9 cellular contexts compared by ENCODE assay signal in the genomic region with DNA sequence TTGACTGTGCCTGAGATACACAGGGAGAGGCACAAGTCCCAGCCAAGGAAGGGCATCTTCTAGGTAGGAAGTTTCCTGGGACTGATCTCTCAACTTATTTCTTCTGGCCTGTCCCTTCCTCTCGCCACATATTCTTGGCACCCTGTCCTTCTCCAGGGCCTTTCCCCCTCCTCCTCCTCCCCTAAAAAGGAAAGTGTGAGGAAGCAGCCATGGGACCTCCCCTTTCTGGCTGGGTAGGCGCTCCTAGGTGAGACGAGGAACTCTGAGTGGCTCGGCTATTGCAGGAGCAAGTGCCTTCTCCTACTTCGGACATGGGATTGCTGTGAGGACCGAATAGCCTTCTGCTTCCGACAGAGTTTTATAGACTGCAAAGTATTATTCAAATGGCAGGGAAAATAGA. TPM values are rescaled to one million over a fixed set of nuclear protein-coding genes. Genes with fewer than 3 reads are reported as not detected.
DNase-seq lines count a peak whose midpoint lies in the region; ATAC-seq, FAIRE-seq and TF ChIP-seq lines count a peak whose summit lies in the region.
"Had no signal": no experiment of that assay in that cellular context is flagged by ENCODE, and none has a peak within 500 bp of the region (broad histone marks: within the 10 kb centered on the region; RNA-seq: fewer than 3 reads in every experiment).

No MANE protein-coding gene starts in this region.

- peak overlapping the region in 2 of 4 donors; percentile 10 to 51 for H3K27ac ChIP-seq in pancreas

- no peaks in the 10 kb centered on the region for H3K36me3 ChIP-seq in pancreas

- no peak for DNase-seq in effector memory CD8-positive, alpha-beta T cell
- no peak for DNase-seq in pancreas
- DNase-seq in activated CD8-positive, alpha-beta memory T cell treated with anti-CD3 and anti-CD28 coated beads, Interleukin-2, amount 50 U/mL, for 4 hours, result no peak
- DNase-seq in DMS79 (lab: John Stamatoyannopoulos, UW), result no peak
- DNase-seq in NCI-H2227 treated with DMSO at 0.1 percent for 48 hours (lab: John Stamatoyannopoulos, UW), result no peak
- no peak for DNase-seq in midbrain (lab: John Stamatoyannopoulos, UW)
- DNase-seq: activated gamma-delta T cell had no signal

- FAIRE-seq in pancreas (lab: Jason Lieb, UNC), result no peak

- peaks cover 2% of the 10 kb centered on the region for H3K36me3 Mint-ChIP-seq in effector memory CD8-positive, alpha-beta T cell (ENCODE audit: insufficient read depth)

- H3K4me1 Mint-ChIP-seq in effector memory CD8-positive, alpha-beta T cell (ENCODE audit: low read depth in 2 of 2), result peaks cover 7 to 12% of the 10 kb centered on the region in 2 donors

- H3K4me1 ChIP-seq in pancreas, result peaks cover 0 to 10% (median 0%) of the 10 kb centered on the region in 3 donors

- H3K4me3 ChIP-seq in pancreas, result peak overlapping the region in 1 of 4 donors; percentile 32

- ATAC-seq in GM18511 (IDR thresholded peaks at IDR 0.05; ENCODE audit: unreplicated experiment) (peak; percentile 36), HG03378 (IDR thresholded peaks at IDR 0.05; ENCODE audit: unreplicated experiment) (peak; percentile 13), pancreas (peak; percentile 10 to 58 (median 48))
- no peak for ATAC-seq in effector memory CD8-positive, alpha-beta T cell (replicated peaks)

- H3K27ac Mint-ChIP-seq in effector memory CD8-positive, alpha-beta T cell, result no peak overlapping the region

- peak overlapping the region; percentile 46 to 66 for H3K4me3 Mint-ChIP-seq in effector memory CD8-positive, alpha-beta T cell

- H3K27me3 ChIP-seq in pancreas, result no peaks in the 10 kb centered on the region

- peaks cover 0 to 7% of the 10 kb centered on the region in 2 donors for H3K9me3 Mint-ChIP-seq in effector memory CD8-positive, alpha-beta T cell

- H3K27me3 Mint-ChIP-seq in effector memory CD8-positive, alpha-beta T cell, result no peaks in the 10 kb centered on the region

- TF ChIP-seq CTCF in pancreas (IDR thresholded peaks at IDR 0.05), result no peak

- intact Hi-C loops in pancreas (cut with DNase I), result loop anchor here in 1 of 3 donors (5.0 kb wide), 1 partner anchor 45 kb away; no protein-coding TSS in a partner anchor

- WGBS in pancreas, 2 donors, result 54 to 78% methylated on average over 7 of the region's 7 CpGs

- H3K9me3 ChIP-seq in pancreas, result no peaks in the 10 kb centered on the region

RNA-seq across cellular contexts. Expression of a gene that starts 15.5 kb away (rescaled TPM):
- 10 to 100 TPM; 14.8 to 27.0 (median 16.8) TPM for total RNA-seq in pancreas
- 10 to 100 TPM; 12.2 to 15.9 TPM for polyA plus RNA-seq in pancreas

RNA-seq across cellular contexts. Expression of a gene that starts 42.5 kb away (rescaled TPM):
- total RNA-seq in pancreas, result 10 to 100 TPM in 2 of 6 donors, 1 to 10 TPM in 4; 5.0 to 17.0 (median 8.8) TPM
- polyA plus RNA-seq in pancreas, result 1 to 10 TPM; 5.4 to 6.9 TPM

RNA-seq across cellular contexts. Expression of a gene that starts 54.1 kb away (rescaled TPM):
- total RNA-seq in pancreas, result 10 to 100 TPM in 1 of 6 donors, 1 to 10 TPM in 5; 2.5 to 10.8 (median 7.4) TPM
- 1 to 10 TPM; 6.0 to 7.1 TPM for polyA plus RNA-seq in pancreas
